Comparison of ENCODE assay signal across 16 cellular contexts in the genomic region with DNA sequence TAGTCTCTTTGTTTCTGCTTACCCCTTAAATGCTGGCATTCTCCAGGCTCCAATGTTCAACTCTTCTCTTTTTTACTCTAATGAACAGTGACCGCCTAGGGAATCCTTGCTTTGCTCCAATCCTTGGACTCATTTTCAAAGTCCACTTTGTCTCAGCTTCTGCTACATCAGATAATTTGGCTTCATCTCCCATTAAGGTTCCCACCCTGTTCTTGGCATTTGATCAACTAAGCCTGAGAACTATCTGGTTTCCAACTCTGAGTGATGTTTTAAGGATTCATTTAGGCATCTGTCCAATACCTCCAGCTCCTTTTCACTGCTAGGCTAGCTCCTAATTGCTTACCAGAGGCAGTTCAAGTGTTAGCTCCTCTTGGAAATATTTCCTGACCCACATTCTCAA.
DNase-seq lines count a peak whose midpoint lies in the region; ATAC-seq and TF ChIP-seq lines count a peak whose summit lies in the region.
"Had no signal": no experiment of that assay in that cellular context is flagged by ENCODE, and none has a peak within 500 bp of the region (broad histone marks: within the 10 kb centered on the region; RNA-seq: fewer than 3 reads in every experiment).

No MANE protein-coding gene starts in this region.

- no peaks in the 10 kb centered on the region for H3K27me3 ChIP-seq in A673 (replicated peaks; ENCODE audit: insufficient read depth, low read depth, low read length, poor library complexity)
- no peaks in the 10 kb centered on the region for H3K27me3 ChIP-seq in left lung

- CTCF ChIA-PET in A673 (lab: Charles Lee), result no interaction called here

- H3K4me1 ChIP-seq in A673 (ENCODE audit: insufficient read depth, low read length, poor library complexity, severe bottlenecking), result peaks cover 56% of the 10 kb centered on the region
- no peaks in the 10 kb centered on the region for H3K4me1 ChIP-seq in left lung
- H3K4me1 ChIP-seq: SJCRH30 had no signal

- peak overlapping the region; percentile 1; the same call in 1 of the 2 replicates for H3K27ac Mint-ChIP-seq in HFFc6
- H3K27ac Mint-ChIP-seq in chondrocyte (ENCODE audit: unreplicated experiment), result peak overlapping the region; percentile 74
- no peak overlapping the region for H3K27ac Mint-ChIP-seq in endothelial cell (ENCODE audit: unreplicated experiment)
- H3K27ac Mint-ChIP-seq: activated naive CD8-positive, alpha-beta T cell treated with anti-CD3 and anti-CD28 coated beads, Interleukin-2, amount 50 U/mL, for 24 hours; naive thymus-derived CD4-positive, alpha-beta T cell had no signal

- intact Hi-C loops in A673 (cut with micrococcal nuclease; ENCODE audit: unreplicated experiment) (loop anchor here (10.0 kb wide), 1 partner anchor 301 kb away; the partner anchor contains the start of genes DOP1A and UBE3D), left lung (cut with DNase I) (no loop called here)

- no peaks in the 10 kb centered on the region for H3K9me3 ChIP-seq in A673 (ENCODE audit: low read depth, low read length, poor library complexity, severe bottlenecking)
- peaks cover 0 to under 1% of the 10 kb centered on the region in 2 donors for H3K9me3 ChIP-seq in left lung
- H3K9me3 ChIP-seq: SJCRH30 had no signal

- DNase-seq in A673 (ENCODE audit: low spot score), result peak; percentile 78
- DNase-seq in HFFc6, result peak; percentile 40
- DNase-seq in chondrocyte (ENCODE audit: low spot score), result no peak
- peak; percentile 79 for DNase-seq in medulla oblongata (ENCODE audit: extremely low spot score)
- DNase-seq in endothelial cell (ENCODE audit: low spot score), result no peak
- DNase-seq in T1000 (lab: John Stamatoyannopoulos, UW), result no peak
- DNase-seq in left lung, result no peak
- DNase-seq: activated naive CD8-positive, alpha-beta T cell treated with anti-CD3 and anti-CD28 coated beads, Interleukin-2, amount 50 U/mL, for 24 hours; activated T-cell treated with anti-CD3 and anti-CD28 coated beads, Interleukin-2, amount 50 U/mL, for 48 hours; left ventricle myocardium superior; naive thymus-derived CD4-positive, alpha-beta T cell; SJCRH30; stimulated activated CD4-positive, alpha-beta T cell treated with anti-CD3 and anti-CD28 coated beads, Interleukin-2, amount 100 ng/mL, for 24 hours; trophoblast cell had no signal

- H3K4me1 Mint-ChIP-seq in HFFc6 (ENCODE audit: low read depth), result peaks cover 15% of the 10 kb centered on the region
- H3K4me1 Mint-ChIP-seq in chondrocyte (ENCODE audit: low read depth), result peaks cover 64% of the 10 kb centered on the region
- peaks cover 6% of the 10 kb centered on the region for H3K4me1 Mint-ChIP-seq in endothelial cell (ENCODE audit: unreplicated experiment)
- H3K4me1 Mint-ChIP-seq: activated naive CD8-positive, alpha-beta T cell treated with anti-CD3 and anti-CD28 coated beads, Interleukin-2, amount 50 U/mL, for 24 hours; naive thymus-derived CD4-positive, alpha-beta T cell had no signal

- POLR2A ChIA-PET in A673 (lab: Charles Lee; ENCODE audit: low non-redundant PET), result interaction anchor here (0.6 kb wide), 1 partner anchor 144 kb away, joined by 5 read pairs; no protein-coding TSS in a partner anchor

- no peak for ATAC-seq in HG03342 (IDR thresholded peaks at IDR 0.05; ENCODE audit: unreplicated experiment)
- no peak for ATAC-seq in left lung
- ATAC-seq: activated naive CD8-positive, alpha-beta T cell treated with anti-CD3 and anti-CD28 coated beads, Interleukin-2, amount 50 U/mL, for 24 hours; left ventricle myocardium superior; naive thymus-derived CD4-positive, alpha-beta T cell had no signal

- peaks cover 1% of the 10 kb centered on the region; the same call in 1 of the 2 replicates for H3K27me3 Mint-ChIP-seq in HFFc6 (ENCODE audit: insufficient read depth)
- H3K27me3 Mint-ChIP-seq in chondrocyte (ENCODE audit: low read depth), result no peaks in the 10 kb centered on the region
- no peaks in the 10 kb centered on the region for H3K27me3 Mint-ChIP-seq in endothelial cell (ENCODE audit: unreplicated experiment)
- H3K27me3 Mint-ChIP-seq: activated naive CD8-positive, alpha-beta T cell treated with anti-CD3 and anti-CD28 coated beads, Interleukin-2, amount 50 U/mL, for 24 hours had no signal

- H3K4me3 ChIP-seq in A673 (ENCODE audit: low read depth, low read length, poor library complexity, severe bottlenecking), result no peak overlapping the region
- no peak overlapping the region for H3K4me3 ChIP-seq in left lung
- H3K4me3 ChIP-seq: SJCRH30 had no signal

- TF ChIP-seq CTCF in A673 (conservative IDR thresholded peaks at IDR 0.05; ENCODE audit: low read depth, low read length) (no peak), HFFc6 (IDR thresholded peaks at IDR 0.05) (no peak), chondrocyte (IDR thresholded peaks at IDR 0.05) (no peak), endothelial cell (IDR thresholded peaks at IDR 0.05; ENCODE audit: unreplicated experiment) (no peak), left lung (IDR thresholded peaks at IDR 0.05) (no peak)

- 0 out of 2 replicates have a peak, but pooled peaks cover 2% of the 10 kb centered on the region for H3K9me3 Mint-ChIP-seq in HFFc6
- no peaks in the 10 kb centered on the region for H3K9me3 Mint-ChIP-seq in chondrocyte (ENCODE audit: low read depth)
- H3K9me3 Mint-ChIP-seq in endothelial cell (ENCODE audit: unreplicated experiment), result no peaks in the 10 kb centered on the region
- H3K9me3 Mint-ChIP-seq: activated naive CD8-positive, alpha-beta T cell treated with anti-CD3 and anti-CD28 coated beads, Interleukin-2, amount 50 U/mL, for 24 hours had no signal

- H3K36me3 ChIP-seq in A673 (ENCODE audit: insufficient read depth, low read length, poor library complexity, severe bottlenecking) (peaks cover 6% of the 10 kb centered on the region), left lung (no peaks in the 10 kb centered on the region)
- H3K36me3 ChIP-seq: SJCRH30 had no signal

- BruUV-seq in A673 (replicated peaks; lab: Mats Ljungman, UMichigan), result no TSS peak

- peaks cover 29% of the 10 kb centered on the region for H3K36me3 Mint-ChIP-seq in HFFc6 (ENCODE audit: low read depth)
- peaks cover 20% of the 10 kb centered on the region for H3K36me3 Mint-ChIP-seq in chondrocyte (ENCODE audit: low read depth)
- H3K36me3 Mint-ChIP-seq in endothelial cell (ENCODE audit: low read depth, unreplicated experiment), result peaks cover 8% of the 10 kb centered on the region

- no peak overlapping the region for H3K4me3 Mint-ChIP-seq in HFFc6
- H3K4me3 Mint-ChIP-seq in chondrocyte (ENCODE audit: unreplicated experiment), result no peak overlapping the region
- H3K4me3 Mint-ChIP-seq in endothelial cell (ENCODE audit: unreplicated experiment), result no peak overlapping the region
- H3K4me3 Mint-ChIP-seq: activated naive CD8-positive, alpha-beta T cell treated with anti-CD3 and anti-CD28 coated beads, Interleukin-2, amount 50 U/mL, for 24 hours; naive thymus-derived CD4-positive, alpha-beta T cell had no signal

- peak overlapping the region; percentile 95 for H3K27ac ChIP-seq in A673 (ENCODE audit: low read depth, low read length, poor library complexity, severe bottlenecking)
- H3K27ac ChIP-seq in left lung, result no peak overlapping the region
- H3K27ac ChIP-seq: epithelial cell of prostate, SJCRH30 had no signal

Comparison
In these comparisons a context has a peak if more than half of its experiments do, and no peak if none do; other contexts are left out.
1. DNase-seq: peak in A673 (single experiment), HFFc6 (single experiment) and medulla oblongata (single experiment); none in chondrocyte (single experiment), endothelial cell (single experiment), T1000 (single experiment) and left lung (0 of 2).